2 cellular contexts compared by ENCODE assay signal in the genomic region with DNA sequence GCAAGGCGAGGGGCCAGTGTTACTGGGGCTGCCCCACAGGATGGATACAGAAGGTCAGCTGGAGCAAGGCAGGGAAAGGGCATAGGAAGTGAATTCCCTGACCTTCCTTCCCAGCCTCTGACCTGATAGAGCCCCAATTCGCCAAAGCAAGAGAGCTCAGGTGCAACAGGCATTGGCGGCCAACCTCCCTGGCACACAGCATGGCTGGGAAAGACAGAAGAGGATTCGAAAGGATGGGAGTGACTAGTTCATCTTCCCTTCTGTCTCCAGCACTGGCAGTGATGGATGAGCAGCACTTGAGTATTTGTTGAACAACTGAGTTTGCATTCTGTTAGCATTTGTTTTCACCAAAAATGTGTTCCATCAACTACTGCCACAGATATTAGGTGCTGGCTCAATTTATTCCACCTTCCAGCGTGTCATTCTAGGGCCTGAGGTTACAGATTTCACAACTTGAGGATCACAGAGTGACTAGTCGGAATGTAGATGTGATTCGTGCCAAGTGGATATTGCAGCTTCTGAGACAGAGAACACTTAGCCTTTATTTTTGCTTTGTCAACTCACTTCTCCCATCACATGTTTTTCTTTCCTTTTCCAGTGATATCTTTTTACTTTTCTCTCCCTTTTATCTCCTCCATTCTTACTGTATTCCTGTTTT.
TF ChIP-seq lines count a peak whose summit lies in the region.

No MANE protein-coding gene starts in this region.

TF ChIP-seq in IMR-90, 13 proteins besides CTCF, POLR2A, EP300 and RAD21:
- TF ChIP-seq BHLHE40 (IDR thresholded peaks at IDR 0.05; ENCODE audit: low read depth, low read length) (0 out of 2 replicates have a peak, but pooled peaks have one; percentile 6), RFX5 (IDR thresholded peaks at IDR 0.05; ENCODE audit: low read depth, low read length) (no peak), MXI1 (IDR thresholded peaks at IDR 0.05; ENCODE audit: borderline replicate concordance, low read depth, low read length) (no peak), NFE2L2 (IDR thresholded peaks at IDR 0.05; ENCODE audit: low read depth, low read length) (0 out of 2 replicates have a peak, but pooled peaks have one; percentile 13), CEBPB (IDR thresholded peaks at IDR 0.05; ENCODE audit: low read depth, low read length) (peak; percentile 86)
- TF ChIP-seq, protein P1, sequence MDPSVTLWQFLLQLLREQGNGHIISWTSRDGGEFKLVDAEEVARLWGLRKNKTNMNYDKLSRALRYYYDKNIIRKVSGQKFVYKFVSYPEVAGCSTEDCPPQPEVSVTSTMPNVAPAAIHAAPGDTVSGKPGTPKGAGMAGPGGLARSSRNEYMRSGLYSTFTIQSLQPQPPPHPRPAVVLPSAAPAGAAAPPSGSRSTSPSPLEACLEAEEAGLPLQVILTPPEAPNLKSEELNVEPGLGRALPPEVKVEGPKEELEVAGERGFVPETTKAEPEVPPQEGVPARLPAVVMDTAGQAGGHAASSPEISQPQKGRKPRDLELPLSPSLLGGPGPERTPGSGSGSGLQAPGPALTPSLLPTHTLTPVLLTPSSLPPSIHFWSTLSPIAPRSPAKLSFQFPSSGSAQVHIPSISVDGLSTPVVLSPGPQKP (IDR thresholded peaks at IDR 0.05; ENCODE audit: borderline replicate concordance, low read depth, low read length) = no peak

TF ChIP-seq in endothelial cell of umbilical vein, 7 proteins besides CTCF, POLR2A, EP300 and RAD21:
- TF ChIP-seq JUN (IDR thresholded peaks at IDR 0.05; ENCODE audit: borderline replicate concordance, insufficient read depth, insufficient read length, low read depth) (no peak), EZH2 (IDR thresholded peaks at IDR 0.05; ENCODE audit: borderline replicate concordance, low read depth, low read length, severe bottlenecking) (no peak), FOS (IDR thresholded peaks at IDR 0.05; ENCODE audit: borderline replicate concordance, insufficient read depth, low read length) (no peak), GATA2 (IDR thresholded peaks at IDR 0.05; ENCODE audit: insufficient read depth, insufficient read length, low read depth, low read length) (no peak), POLR2AphosphoS5 (IDR thresholded peaks at IDR 0.05; ENCODE audit: insufficient read depth, low read depth, low read length) (no peak), MYC (IDR thresholded peaks at IDR 0.05; ENCODE audit: low read depth, low read length) (no peak)
- TF ChIP-seq, protein P2, sequence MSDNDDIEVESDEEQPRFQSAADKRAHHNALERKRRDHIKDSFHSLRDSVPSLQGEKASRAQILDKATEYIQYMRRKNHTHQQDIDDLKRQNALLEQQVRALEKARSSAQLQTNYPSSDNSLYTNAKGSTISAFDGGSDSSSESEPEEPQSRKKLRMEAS (IDR thresholded peaks at IDR 0.05; ENCODE audit: insufficient read depth, insufficient read length) = no peak
TF ChIP-seq in endothelial cell of umbilical vein: peak in this region for 0.
